8 cellular contexts compared by ENCODE assay signal in the genomic region with DNA sequence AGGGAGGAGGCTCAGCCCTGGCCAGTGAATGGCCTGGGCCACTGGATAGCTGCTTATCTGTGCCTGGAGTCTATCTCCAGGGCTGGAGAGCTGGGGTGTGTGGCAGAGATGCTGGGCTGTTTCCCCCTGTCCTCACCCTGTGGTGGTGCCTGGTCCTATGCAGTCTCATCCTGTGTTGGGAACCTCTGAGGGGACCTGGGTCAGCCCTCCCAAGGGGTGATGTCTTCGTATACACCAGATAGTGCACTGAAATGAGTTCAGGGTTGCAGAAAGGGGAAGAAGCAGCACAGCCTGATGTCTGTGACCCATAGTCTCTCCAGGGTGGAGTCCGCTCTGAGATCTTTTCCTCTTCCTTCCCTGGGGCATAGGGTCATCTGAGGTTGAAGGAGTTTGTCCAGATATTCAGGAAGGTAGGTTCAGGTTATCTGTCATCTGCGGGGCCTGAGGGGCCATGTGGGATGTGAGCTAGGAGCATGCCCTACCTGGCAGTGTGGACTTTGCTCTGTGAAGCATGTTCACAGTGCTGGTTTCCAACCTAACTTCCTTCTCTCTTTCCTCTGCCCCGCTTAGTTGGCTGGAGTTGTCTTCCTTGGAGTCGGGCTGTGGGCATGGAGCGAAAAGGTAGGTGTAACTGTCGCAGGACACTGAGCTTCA. TPM values are rescaled to one million over a fixed set of nuclear protein-coding genes. Genes with fewer than 3 reads are reported as not detected.
DNase-seq lines count a peak whose midpoint lies in the region; ATAC-seq and TF ChIP-seq lines count a peak whose summit lies in the region.

No MANE protein-coding gene starts in this region.

- H3K27me3 ChIP-seq in left ventricle myocardium inferior (ENCODE audit: low read depth) (no peaks in the 10 kb centered on the region), gastrocnemius medialis (no peaks in the 10 kb centered on the region)

- H3K27ac Mint-ChIP-seq in activated B cell treated with CpG ODN at 0.5 μM for 24 hours: peak overlapping the region; percentile 46

- no peaks in the 10 kb centered on the region for H3K27me3 Mint-ChIP-seq in activated B cell treated with CpG ODN at 0.5 μM for 24 hours

- H3K27ac ChIP-seq in left ventricle myocardium inferior (replicated peaks) (peak overlapping the region; percentile 91), gastrocnemius medialis (peak overlapping the region; percentile 7 to 84 (median 79)), OCI-LY7 (ENCODE audit: low read depth, low read length, poor library complexity, severe bottlenecking) (no peak overlapping the region)

- no peak for ATAC-seq in activated B cell treated with CpG ODN at 0.5 μM for 24 hours (ENCODE audit: low read depth)
- no peak for ATAC-seq in gastrocnemius medialis
- no peak for ATAC-seq in GM21528 (IDR thresholded peaks at IDR 0.05; ENCODE audit: low FRiP score, unreplicated experiment)

- H3K9me3 ChIP-seq in left ventricle myocardium inferior (replicated peaks) (no peaks in the 10 kb centered on the region), gastrocnemius medialis (no peaks in the 10 kb centered on the region), OCI-LY7 (ENCODE audit: low read length) (no peaks in the 10 kb centered on the region)

- H3K9me3 Mint-ChIP-seq in activated B cell treated with CpG ODN at 0.5 μM for 24 hours: no peaks in the 10 kb centered on the region

- DNase-seq in HT-29 (ENCODE audit: low spot score) (peak; percentile 79), activated B cell treated with CpG ODN at 0.5 μM for 24 hours (no peak), left ventricle myocardium inferior (no peak), gastrocnemius medialis (no peak), OCI-LY7 (ENCODE audit: low spot score) (no peak), HEK293T (ENCODE audit: extremely low spot score) (no peak), NCI-H2029 (lab: John Stamatoyannopoulos, UW) (no peak)

- H4K20me1 ChIP-seq in OCI-LY7 (ENCODE audit: insufficient read depth, low read length): no peaks in the 10 kb centered on the region

- H3K36me3 Mint-ChIP-seq in activated B cell treated with CpG ODN at 0.5 μM for 24 hours (ENCODE audit: low read depth): peaks cover 19% of the 10 kb centered on the region

- H3K79me2 ChIP-seq in OCI-LY7 (ENCODE audit: insufficient read depth, low read depth, low read length): no peaks in the 10 kb centered on the region; the same call in 1 of the 2 replicates

- TF ChIP-seq POLR2A in gastrocnemius medialis (IDR thresholded peaks at IDR 0.05): no peak

- no peak for TF ChIP-seq CTCF in activated B cell treated with CpG ODN at 0.5 μM for 24 hours (IDR thresholded peaks at IDR 0.05)
- no peak for TF ChIP-seq CTCF in left ventricle myocardium inferior (IDR thresholded peaks at IDR 0.05; ENCODE audit: borderline replicate concordance)
- TF ChIP-seq CTCF in gastrocnemius medialis (IDR thresholded peaks at IDR 0.05 in 4 of 5, conservative IDR thresholded peaks at IDR 0.05 in 1 of 5): no peak
- TF ChIP-seq CTCF in OCI-LY7 (conservative IDR thresholded peaks at IDR 0.05; ENCODE audit: low read length): no peak

- POLR2A ChIA-PET in activated B cell treated with CpG ODN at 0.5 μM for 24 hours (lab: Charles Lee) (interaction anchor here (0.6 to 2.6 kb wide), 4 partner anchors 32 to 96 kb away, joined by 3 to 21 read pairs (median 6); a partner anchor contains a TSS), OCI-LY7 (lab: Charles Lee) (interaction anchor here (0.6 to 1.2 kb wide), 2 partner anchors 58 to 60 kb away, joined by 4 read pairs; no protein-coding TSS in a partner anchor), HEK293T (lab: Yijun Ruan, JAX) (no interaction called here)

- H3K4me1 Mint-ChIP-seq in activated B cell treated with CpG ODN at 0.5 μM for 24 hours: peaks cover 63% of the 10 kb centered on the region

- no peak overlapping the region for H2AFZ ChIP-seq in OCI-LY7 (ENCODE audit: low read length)

- H3K36me3 ChIP-seq in left ventricle myocardium inferior (peaks cover 23% of the 10 kb centered on the region), gastrocnemius medialis (no peaks in the 10 kb centered on the region), OCI-LY7 (ENCODE audit: insufficient read depth, low read length) (peaks cover 40% of the 10 kb centered on the region; the same call in 1 of the 2 replicates)

- intact Hi-C loops in activated B cell treated with CpG ODN at 0.5 μM for 24 hours (cut with micrococcal nuclease): loop anchor here (10.0 kb wide), 1 partner anchor 239 kb away; no protein-coding TSS in a partner anchor
- intact Hi-C loops in left ventricle myocardium inferior (cut with micrococcal nuclease): loop anchor here (5.0 kb wide), 2 partner anchors 47 to 122 kb away; no protein-coding TSS in a partner anchor
- intact Hi-C loops in gastrocnemius medialis (cut with DNase I; ENCODE audit: low total_unique reads): loop anchor here (2.0 kb wide), 2 partner anchors 49 to 121 kb away; a partner anchor contains a TSS
- intact Hi-C loops in OCI-LY7 (cut with micrococcal nuclease; ENCODE audit: unreplicated experiment): no loop called here

- H3K4me3 Mint-ChIP-seq in activated B cell treated with CpG ODN at 0.5 μM for 24 hours: no peak overlapping the region

- no TSS peak for BruUV-seq in OCI-LY7 (replicated peaks; lab: Mats Ljungman, UMichigan)

- H3K4me3 ChIP-seq in left ventricle myocardium inferior (no peak overlapping the region), gastrocnemius medialis (no peak overlapping the region), OCI-LY7 (ENCODE audit: low read depth, low read length, poor library complexity, severe bottlenecking) (no peak overlapping the region)

- no peak overlapping the region for H3K4me2 ChIP-seq in OCI-LY7 (ENCODE audit: low read length)

- H3K9me2 ChIP-seq in OCI-LY7 (ENCODE audit: insufficient read depth, low read length): no peaks in the 10 kb centered on the region

- CTCF ChIA-PET in activated B cell treated with CpG ODN at 0.5 μM for 24 hours (lab: Charles Lee): interaction anchor here (0.8 to 7.9 kb wide), 15 partner anchors 13 to 159 kb away, joined by 3 to 210 read pairs (median 11); a partner anchor contains a TSS
- CTCF ChIA-PET in OCI-LY7 (lab: Charles Lee; ENCODE audit: unreplicated experiment): interaction anchor here (1.0 to 3.5 kb wide), 5 partner anchors 11 to 58 kb away, joined by 3 to 48 read pairs (median 9); no protein-coding TSS in a partner anchor
- CTCF ChIA-PET in HEK293T (lab: Yijun Ruan, JAX): interaction anchor here (0.8 to 2.7 kb wide), 6 partner anchors 51 to 126 kb away, joined by 4 to 47 read pairs (median 12); no protein-coding TSS in a partner anchor

- in situ Hi-C loops in gastrocnemius medialis (cut with MboI; ENCODE audit: low sequenced_read_pairs in 4 of 4): loop anchor here in 3 of 4 donors (5.0 to 10.0 kb wide), 2 partner anchors 57 to 119 kb away; no protein-coding TSS in a partner anchor

- H3K4me1 ChIP-seq in left ventricle myocardium inferior: peaks cover 100% of the 10 kb centered on the region
- H3K4me1 ChIP-seq in gastrocnemius medialis: peaks cover 43 to 71% of the 10 kb centered on the region in 2 donors
- H3K4me1 ChIP-seq in OCI-LY7 (ENCODE audit: insufficient read depth, low read length, poor library complexity, severe bottlenecking): no peaks in the 10 kb centered on the region

TF ChIP-seq in HEK293T, 16 proteins besides CTCF, POLR2A, EP300 and RAD21:
- TF ChIP-seq ARNT (IDR thresholded peaks at IDR 0.05) (no peak), L3MBTL2 (conservative IDR thresholded peaks at IDR 0.05) (no peak), SP1 (IDR thresholded peaks at IDR 0.05) (no peak), HDGF (IDR thresholded peaks at IDR 0.05; ENCODE audit: borderline replicate concordance) (no peak), NFRKB (IDR thresholded peaks at IDR 0.05) (no peak), ZNF384 (IDR thresholded peaks at IDR 0.05) (no peak), FOXM1 (IDR thresholded peaks at IDR 0.05; ENCODE audit: borderline replicate concordance) (no peak), FOXA1 (IDR thresholded peaks at IDR 0.05) (no peak), SUZ12 (IDR thresholded peaks at IDR 0.05) (no peak), ELF4 (IDR thresholded peaks at IDR 0.05) (no peak), LEF1 (IDR thresholded peaks at IDR 0.05; ENCODE audit: borderline replicate concordance) (no peak), TARDBP (IDR thresholded peaks at IDR 0.05) (no peak), CTBP1 (IDR thresholded peaks at IDR 0.05; ENCODE audit: borderline replicate concordance) (no peak)
- TF ChIP-seq, protein P1, sequence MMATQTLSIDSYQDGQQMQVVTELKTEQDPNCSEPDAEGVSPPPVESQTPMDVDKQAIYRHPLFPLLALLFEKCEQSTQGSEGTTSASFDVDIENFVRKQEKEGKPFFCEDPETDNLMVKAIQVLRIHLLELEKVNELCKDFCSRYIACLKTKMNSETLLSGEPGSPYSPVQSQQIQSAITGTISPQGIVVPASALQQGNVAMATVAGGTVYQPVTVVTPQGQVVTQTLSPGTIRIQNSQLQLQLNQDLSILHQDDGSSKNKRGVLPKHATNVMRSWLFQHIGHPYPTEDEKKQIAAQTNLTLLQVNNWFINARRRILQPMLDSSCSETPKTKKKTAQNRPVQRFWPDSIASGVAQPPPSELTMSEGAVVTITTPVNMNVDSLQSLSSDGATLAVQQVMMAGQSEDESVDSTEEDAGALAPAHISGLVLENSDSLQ (IDR thresholded peaks at IDR 0.05): no peak

RNA-seq across cellular contexts. Expression of a gene that starts 33.4 kb away (rescaled TPM):
- not detected in 2 replicates for total RNA-seq in HT-29 (2014; rRNA removed; shearing (Covaris generic))
- 0.07 TPM in 1 of 2 replicates, not detected in the other for total RNA-seq in activated B cell treated with CpG ODN at 0.5 μM for 24 hours
- total RNA-seq in left ventricle myocardium inferior: not detected
- total RNA-seq in gastrocnemius medialis: not detected
- total RNA-seq in OCI-LY7 (2014; rRNA removed; shearing (Covaris generic)): 0.03 TPM in 1 of 2 replicates, not detected in the other
- total RNA-seq in OCI-LY7 (2022): not detected in 2 replicates

RNA-seq across cellular contexts. Expression of a gene that starts 50.2 kb away (rescaled TPM):
- total RNA-seq in HT-29 (2014; rRNA removed; shearing (Covaris generic)): 58.3 and 65.1 TPM in 2 replicates
- total RNA-seq in activated B cell treated with CpG ODN at 0.5 μM for 24 hours (18.9 and 20.7 TPM in 2 replicates), left ventricle myocardium inferior (33.4 TPM), gastrocnemius medialis (10 to 100 TPM; 22.6 to 29.3 (median 26.9) TPM), OCI-LY7 (2022) (33.4 and 33.6 TPM in 2 replicates)
- total RNA-seq in OCI-LY7 (2014; rRNA removed; shearing (Covaris generic)): 15.5 and 17.0 TPM in 2 replicates
